Comparison of ENCODE assay signal across 9 cellular contexts in genomic region chr3:157064402-157064801, GRCh38.
A peak's percentile ranks its signal among the peaks of the same experiment; 100 is the strongest.
DNase-seq lines count a peak whose midpoint lies in the region; ATAC-seq and TF ChIP-seq lines count a peak whose summit lies in the region.
"Had no signal": no experiment of that assay in that cellular context is flagged by ENCODE, and none has a peak within 500 bp of the region (broad histone marks: within the 10 kb centered on the region; RNA-seq: fewer than 3 reads in every experiment).

No MANE protein-coding gene starts in this region.

- H3K4me1 ChIP-seq in GM23338 (ENCODE audit: insufficient read depth) (peaks cover 28% of the 10 kb centered on the region), uterus (no peaks in the 10 kb centered on the region)

- no peak for DNase-seq in GM23338 (ENCODE audit: low spot score)
- DNase-seq in medulla oblongata (ENCODE audit: extremely low spot score), result peak; percentile 81
- DNase-seq in AG08396 (ENCODE audit: low spot score), result no peak
- no peak for DNase-seq in uterus
- no peak for DNase-seq in LoVo (ENCODE audit: low spot score)
- no peak for DNase-seq in stimulated activated CD4-positive, alpha-beta T cell treated with anti-CD3 and anti-CD28 coated beads, Interleukin-1b, Interleukin-23, amount 100 ng/mL, for 48 hours

- H3K4me2 ChIP-seq in GM23338, result no peak overlapping the region
- H3K4me2 ChIP-seq: KMS-11 had no signal

- no peaks in the 10 kb centered on the region for H4K20me1 ChIP-seq in GM23338 (replicated peaks; ENCODE audit: insufficient read depth)

- peaks cover 44% of the 10 kb centered on the region for H3K4me1 Mint-ChIP-seq in GM23338

- H2AFZ ChIP-seq in GM23338, result peak overlapping the region; percentile 83

- H3K4me3 Mint-ChIP-seq in GM23338, result no peak overlapping the region

- H3K36me3 Mint-ChIP-seq in GM23338 (ENCODE audit: low read depth), result no peaks in the 10 kb centered on the region

- no peaks in the 10 kb centered on the region for H3K79me2 ChIP-seq in GM23338 (replicated peaks; ENCODE audit: insufficient read depth)

- ATAC-seq in GM18868 (IDR thresholded peaks at IDR 0.05; ENCODE audit: unreplicated experiment) (peak; percentile 74), GM23338 (no peak; the same call in 1 of the 3 replicates), HG03565 (IDR thresholded peaks at IDR 0.05; ENCODE audit: unreplicated experiment) (peak; percentile 67)

- intact Hi-C loops in uterus (cut with DNase I; ENCODE audit: low total_unique reads), result no loop called here

- H3K27ac Mint-ChIP-seq in GM23338, result no peak overlapping the region

- TF ChIP-seq CTCF in GM23338 (conservative IDR thresholded peaks at IDR 0.05; ENCODE audit: low read depth in 2 of 2) (no peak), uterus (IDR thresholded peaks at IDR 0.05) (no peak)

- no peaks in the 10 kb centered on the region for H3F3A ChIP-seq in GM23338 (replicated peaks; ENCODE audit: low read depth)

- H3K36me3 ChIP-seq in GM23338 (ENCODE audit: insufficient read depth), result no peaks in the 10 kb centered on the region
- H3K36me3 ChIP-seq in uterus, result no peaks in the 10 kb centered on the region

- H3K9me3 Mint-ChIP-seq in GM23338, result no peaks in the 10 kb centered on the region

- H3K27ac ChIP-seq in GM23338 (ENCODE audit: low read depth) (no peak overlapping the region), uterus (no peak overlapping the region)
- H3K27ac ChIP-seq: KMS-11 had no signal

- no peaks in the 10 kb centered on the region; the same call in 1 of the 2 replicates for H3K27me3 ChIP-seq in GM23338 (ENCODE audit: insufficient read depth)
- H3K27me3 ChIP-seq in uterus, result no peaks in the 10 kb centered on the region

- peaks cover 17% of the 10 kb centered on the region for H3K9me2 ChIP-seq in GM23338 (ENCODE audit: insufficient read depth)

- H3K4me3 ChIP-seq in GM23338 (no peak overlapping the region), uterus (no peak overlapping the region)

- no peak for TF ChIP-seq POLR2A in uterus (IDR thresholded peaks at IDR 0.05)

- H3K27me3 Mint-ChIP-seq in GM23338 (ENCODE audit: insufficient read depth, low read depth, poor library complexity), result peaks cover 20% of the 10 kb centered on the region

- H3K9me3 ChIP-seq in uterus, result no peaks in the 10 kb centered on the region

TF ChIP-seq in GM23338, 12 proteins besides CTCF, POLR2A, EP300 and RAD21:
- TF ChIP-seq NANOG (IDR thresholded peaks at IDR 0.05; ENCODE audit: borderline replicate concordance) (no peak), POLR2AphosphoS5 (IDR thresholded peaks at IDR 0.05; ENCODE audit: low read depth) (no peak), STAT1 (IDR thresholded peaks at IDR 0.05; ENCODE audit: unreplicated experiment) (no peak), ZNF462 (CRISPR knock-in tag; IDR thresholded peaks at IDR 0.05) (no peak), ZNF114 (CRISPR knock-in tag; IDR thresholded peaks at IDR 0.05) (no peak), ETS1 (IDR thresholded peaks at IDR 0.05) (no peak), EZH2phosphoT487 (IDR thresholded peaks at IDR 0.05; ENCODE audit: unreplicated experiment) (no peak)
